1 cellular context compared by ENCODE assay signal in the genomic region with DNA sequence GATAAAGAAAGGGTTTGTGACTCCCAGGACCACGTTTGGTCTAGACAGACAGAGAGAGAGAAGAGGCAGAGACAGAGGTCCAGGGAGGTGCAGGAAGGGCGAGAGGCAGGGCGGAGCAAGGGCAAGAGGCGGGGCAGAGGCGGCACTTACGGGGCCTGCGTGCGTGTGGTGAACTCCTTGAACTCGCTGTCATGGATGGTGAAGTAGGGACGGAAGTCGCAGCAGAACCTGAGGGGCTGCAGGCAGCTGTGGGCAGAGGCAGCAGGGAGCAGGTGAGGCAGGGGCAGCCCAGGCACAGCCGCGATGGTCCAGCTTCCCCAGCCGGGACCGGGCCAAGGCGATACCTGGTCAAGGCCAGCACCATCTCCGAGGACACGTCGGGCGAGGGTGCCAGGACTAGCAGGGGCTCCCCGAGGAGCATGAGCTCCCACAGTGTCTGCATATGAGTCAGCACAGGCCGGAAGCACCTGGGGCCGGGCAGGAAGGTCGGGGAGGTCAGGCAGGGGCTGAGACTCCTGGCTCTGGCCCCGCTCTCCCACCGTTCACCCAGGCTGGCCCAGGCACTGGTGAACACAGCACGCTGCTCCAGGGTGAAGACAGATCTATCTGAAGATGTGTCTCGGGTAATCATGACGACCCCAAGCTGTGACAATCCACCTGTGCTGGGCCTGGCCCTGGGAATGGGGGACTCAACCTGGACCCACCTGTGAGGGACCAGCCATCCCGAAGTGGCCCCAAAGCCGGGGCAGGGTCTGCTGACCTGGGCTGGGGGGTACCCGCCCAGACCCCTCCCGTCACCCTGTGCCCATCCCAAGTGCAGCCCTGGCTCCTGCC.
TF ChIP-seq lines count a peak whose summit lies in the region.

No MANE protein-coding gene starts in this region.

TF ChIP-seq in HepG2, 621 proteins besides CTCF, POLR2A, EP300 and RAD21 (continued from another document and continues in another):
- peak; percentile 88 for TF ChIP-seq ZNF687 (CRISPR knock-in tag; IDR thresholded peaks at IDR 0.05)
- no peak for TF ChIP-seq POLR2G (IDR thresholded peaks at IDR 0.05; ENCODE audit: low read depth, low read length)
- TF ChIP-seq ZBTB20 (CRISPR knock-in tag; IDR thresholded peaks at IDR 0.05; ENCODE audit: borderline replicate concordance, low read depth), result no peak
- TF ChIP-seq, protein P1, sequence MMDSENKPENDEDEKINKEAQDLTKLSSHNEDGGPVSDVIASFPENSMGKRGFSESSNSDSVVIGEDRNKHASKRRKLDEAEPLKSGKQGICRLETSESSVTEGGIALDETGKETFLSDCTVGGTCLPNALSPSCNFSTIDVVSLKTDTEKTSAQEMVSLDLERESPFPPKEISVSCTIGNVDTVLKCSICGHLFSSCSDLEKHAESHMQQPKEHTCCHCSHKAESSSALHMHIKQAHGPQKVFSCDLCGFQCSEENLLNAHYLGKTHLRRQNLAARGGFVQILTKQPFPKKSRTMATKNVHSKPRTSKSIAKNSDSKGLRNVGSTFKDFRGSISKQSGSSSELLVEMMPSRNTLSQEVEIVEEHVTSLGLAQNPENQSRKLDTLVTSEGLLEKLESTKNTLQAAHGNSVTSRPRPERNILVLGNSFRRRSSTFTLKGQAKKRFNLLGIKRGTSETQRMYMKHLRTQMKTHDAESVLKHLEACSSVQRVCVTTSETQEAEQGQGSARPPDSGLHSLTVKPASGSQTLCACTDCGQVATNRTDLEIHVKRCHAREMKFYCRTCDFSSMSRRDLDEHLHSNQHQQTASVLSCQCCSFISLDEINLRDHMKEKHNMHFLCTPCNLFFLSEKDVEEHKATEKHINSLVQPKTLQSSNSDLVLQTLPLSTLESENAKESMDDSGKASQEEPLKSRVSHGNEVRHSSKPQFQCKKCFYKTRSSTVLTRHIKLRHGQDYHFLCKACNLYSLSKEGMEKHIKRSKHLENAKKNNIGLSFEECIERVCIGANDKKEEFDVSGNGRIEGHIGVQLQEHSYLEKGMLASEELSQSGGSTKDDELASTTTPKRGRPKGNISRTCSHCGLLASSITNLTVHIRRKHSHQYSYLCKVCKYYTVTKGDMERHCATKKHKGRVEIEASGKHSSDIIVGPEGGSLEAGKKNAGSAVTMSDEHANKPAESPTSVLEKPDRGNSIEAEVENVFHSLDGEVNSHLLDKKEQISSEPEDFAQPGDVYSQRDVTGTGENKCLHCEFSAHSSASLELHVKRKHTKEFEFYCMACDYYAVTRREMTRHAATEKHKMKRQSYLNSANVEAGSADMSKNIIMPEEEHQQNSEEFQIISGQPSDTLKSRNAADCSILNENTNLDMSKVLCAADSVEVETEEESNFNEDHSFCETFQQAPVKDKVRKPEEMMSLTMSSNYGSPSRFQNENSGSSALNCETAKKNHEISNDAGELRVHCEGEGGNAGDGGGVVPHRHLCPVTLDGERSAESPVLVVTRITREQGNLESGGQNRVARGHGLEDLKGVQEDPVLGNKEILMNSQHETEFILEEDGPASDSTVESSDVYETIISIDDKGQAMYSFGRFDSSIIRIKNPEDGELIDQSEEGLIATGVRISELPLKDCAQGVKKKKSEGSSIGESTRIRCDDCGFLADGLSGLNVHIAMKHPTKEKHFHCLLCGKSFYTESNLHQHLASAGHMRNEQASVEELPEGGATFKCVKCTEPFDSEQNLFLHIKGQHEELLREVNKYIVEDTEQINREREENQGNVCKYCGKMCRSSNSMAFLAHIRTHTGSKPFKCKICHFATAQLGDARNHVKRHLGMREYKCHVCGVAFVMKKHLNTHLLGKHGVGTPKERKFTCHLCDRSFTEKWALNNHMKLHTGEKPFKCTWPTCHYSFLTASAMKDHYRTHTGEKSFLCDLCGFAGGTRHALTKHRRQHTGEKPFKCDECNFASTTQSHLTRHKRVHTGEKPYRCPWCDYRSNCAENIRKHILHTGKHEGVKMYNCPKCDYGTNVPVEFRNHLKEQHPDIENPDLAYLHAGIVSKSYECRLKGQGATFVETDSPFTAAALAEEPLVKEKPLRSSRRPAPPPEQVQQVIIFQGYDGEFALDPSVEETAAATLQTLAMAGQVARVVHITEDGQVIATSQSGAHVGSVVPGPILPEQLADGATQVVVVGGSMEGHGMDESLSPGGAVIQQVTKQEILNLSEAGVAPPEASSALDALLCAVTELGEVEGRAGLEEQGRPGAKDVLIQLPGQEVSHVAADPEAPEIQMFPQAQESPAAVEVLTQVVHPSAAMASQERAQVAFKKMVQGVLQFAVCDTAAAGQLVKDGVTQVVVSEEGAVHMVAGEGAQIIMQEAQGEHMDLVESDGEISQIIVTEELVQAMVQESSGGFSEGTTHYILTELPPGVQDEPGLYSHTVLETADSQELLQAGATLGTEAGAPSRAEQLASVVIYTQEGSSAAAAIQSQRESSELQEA (CRISPR knock-in tag; IDR thresholded peaks at IDR 0.05; ENCODE audit: not compliant biosample characterization), result peak; percentile 10
- no peak for TF ChIP-seq ZKSCAN8 (CRISPR knock-in tag; IDR thresholded peaks at IDR 0.05; ENCODE audit: borderline replicate concordance)
- no peak for TF ChIP-seq TP53 (CRISPR knock-in tag; conservative IDR thresholded peaks at IDR 0.05)
- TF ChIP-seq, protein P2, sequence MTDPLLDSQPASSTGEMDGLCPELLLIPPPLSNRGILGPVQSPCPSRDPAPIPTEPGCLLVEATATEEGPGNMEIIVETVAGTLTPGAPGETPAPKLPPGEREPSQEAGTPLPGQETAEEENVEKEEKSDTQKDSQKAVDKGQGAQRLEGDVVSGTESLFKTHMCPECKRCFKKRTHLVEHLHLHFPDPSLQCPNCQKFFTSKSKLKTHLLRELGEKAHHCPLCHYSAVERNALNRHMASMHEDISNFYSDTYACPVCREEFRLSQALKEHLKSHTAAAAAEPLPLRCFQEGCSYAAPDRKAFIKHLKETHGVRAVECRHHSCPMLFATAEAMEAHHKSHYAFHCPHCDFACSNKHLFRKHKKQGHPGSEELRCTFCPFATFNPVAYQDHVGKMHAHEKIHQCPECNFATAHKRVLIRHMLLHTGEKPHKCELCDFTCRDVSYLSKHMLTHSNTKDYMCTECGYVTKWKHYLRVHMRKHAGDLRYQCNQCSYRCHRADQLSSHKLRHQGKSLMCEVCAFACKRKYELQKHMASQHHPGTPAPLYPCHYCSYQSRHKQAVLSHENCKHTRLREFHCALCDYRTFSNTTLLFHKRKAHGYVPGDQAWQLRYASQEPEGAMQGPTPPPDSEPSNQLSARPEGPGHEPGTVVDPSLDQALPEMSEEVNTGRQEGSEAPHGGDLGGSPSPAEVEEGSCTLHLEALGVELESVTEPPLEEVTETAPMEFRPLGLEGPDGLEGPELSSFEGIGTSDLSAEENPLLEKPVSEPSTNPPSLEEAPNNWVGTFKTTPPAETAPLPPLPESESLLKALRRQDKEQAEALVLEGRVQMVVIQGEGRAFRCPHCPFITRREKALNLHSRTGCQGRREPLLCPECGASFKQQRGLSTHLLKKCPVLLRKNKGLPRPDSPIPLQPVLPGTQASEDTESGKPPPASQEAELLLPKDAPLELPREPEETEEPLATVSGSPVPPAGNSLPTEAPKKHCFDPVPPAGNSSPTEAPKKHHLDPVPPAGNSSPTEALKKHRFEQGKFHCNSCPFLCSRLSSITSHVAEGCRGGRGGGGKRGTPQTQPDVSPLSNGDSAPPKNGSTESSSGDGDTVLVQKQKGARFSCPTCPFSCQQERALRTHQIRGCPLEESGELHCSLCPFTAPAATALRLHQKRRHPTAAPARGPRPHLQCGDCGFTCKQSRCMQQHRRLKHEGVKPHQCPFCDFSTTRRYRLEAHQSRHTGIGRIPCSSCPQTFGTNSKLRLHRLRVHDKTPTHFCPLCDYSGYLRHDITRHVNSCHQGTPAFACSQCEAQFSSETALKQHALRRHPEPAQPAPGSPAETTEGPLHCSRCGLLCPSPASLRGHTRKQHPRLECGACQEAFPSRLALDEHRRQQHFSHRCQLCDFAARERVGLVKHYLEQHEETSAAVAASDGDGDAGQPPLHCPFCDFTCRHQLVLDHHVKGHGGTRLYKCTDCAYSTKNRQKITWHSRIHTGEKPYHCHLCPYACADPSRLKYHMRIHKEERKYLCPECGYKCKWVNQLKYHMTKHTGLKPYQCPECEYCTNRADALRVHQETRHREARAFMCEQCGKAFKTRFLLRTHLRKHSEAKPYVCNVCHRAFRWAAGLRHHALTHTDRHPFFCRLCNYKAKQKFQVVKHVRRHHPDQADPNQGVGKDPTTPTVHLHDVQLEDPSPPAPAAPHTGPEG (CRISPR knock-in tag; IDR thresholded peaks at IDR 0.05), result no peak
- TF ChIP-seq, protein P3, sequence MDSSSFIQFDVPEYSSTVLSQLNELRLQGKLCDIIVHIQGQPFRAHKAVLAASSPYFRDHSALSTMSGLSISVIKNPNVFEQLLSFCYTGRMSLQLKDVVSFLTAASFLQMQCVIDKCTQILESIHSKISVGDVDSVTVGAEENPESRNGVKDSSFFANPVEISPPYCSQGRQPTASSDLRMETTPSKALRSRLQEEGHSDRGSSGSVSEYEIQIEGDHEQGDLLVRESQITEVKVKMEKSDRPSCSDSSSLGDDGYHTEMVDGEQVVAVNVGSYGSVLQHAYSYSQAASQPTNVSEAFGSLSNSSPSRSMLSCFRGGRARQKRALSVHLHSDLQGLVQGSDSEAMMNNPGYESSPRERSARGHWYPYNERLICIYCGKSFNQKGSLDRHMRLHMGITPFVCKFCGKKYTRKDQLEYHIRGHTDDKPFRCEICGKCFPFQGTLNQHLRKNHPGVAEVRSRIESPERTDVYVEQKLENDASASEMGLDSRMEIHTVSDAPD (CRISPR knock-in tag; IDR thresholded peaks at IDR 0.05), result no peak
- no peak for TF ChIP-seq ARID3A (IDR thresholded peaks at IDR 0.05; ENCODE audit: low read depth, low read length)
- TF ChIP-seq SP1 (IDR thresholded peaks at IDR 0.05), result no peak
- TF ChIP-seq SP1 (CRISPR knock-in tag; IDR thresholded peaks at IDR 0.05), result no peak
- TF ChIP-seq DPF2 (CRISPR knock-in tag; IDR thresholded peaks at IDR 0.05; ENCODE audit: borderline replicate concordance, low read depth), result 0 out of 2 replicates have a peak, but pooled peaks have one; percentile 35
- no peak for TF ChIP-seq YY1 (IDR thresholded peaks at IDR 0.05; ENCODE audit: insufficient read depth, insufficient replicate concordance, low read depth, low read length)
- TF ChIP-seq MXD1 (CRISPR knock-in tag; IDR thresholded peaks at IDR 0.05), result peak; percentile 76
- peak; percentile 18 for TF ChIP-seq MED8 (CRISPR knock-in tag; IDR thresholded peaks at IDR 0.05; ENCODE audit: insufficient replicate concordance)
- TF ChIP-seq KAT8 (CRISPR knock-in tag; IDR thresholded peaks at IDR 0.05), result no peak
- TF ChIP-seq PBX3 (CRISPR knock-in tag; IDR thresholded peaks at IDR 0.05; ENCODE audit: borderline replicate concordance), result no peak
